Comparison of ENCODE assay signal across 26 cellular contexts in the genomic region with DNA sequence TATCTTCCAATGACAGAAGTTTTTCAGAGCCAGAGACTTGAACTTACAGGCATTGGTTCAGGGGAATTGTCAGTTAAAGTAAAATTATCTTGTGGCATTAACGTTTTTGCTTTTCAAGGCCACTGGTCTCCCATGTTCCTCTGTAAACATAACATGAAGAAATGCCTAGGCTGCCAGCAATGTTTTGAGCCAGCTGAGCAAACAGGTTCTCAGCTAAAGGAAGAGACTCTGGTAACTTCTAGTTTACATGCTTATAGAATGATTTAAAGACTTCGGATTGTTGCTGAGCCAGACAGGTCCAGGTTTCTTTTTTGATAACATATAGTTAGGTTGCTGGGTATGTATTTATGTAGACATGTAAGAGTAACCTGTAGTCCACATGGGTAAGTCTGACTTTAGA.
"Had no signal": no experiment of that assay in that cellular context is flagged by ENCODE, and none has a peak within 500 bp of the region (broad histone marks: within the 10 kb centered on the region; RNA-seq: fewer than 3 reads in every experiment).

No MANE protein-coding gene starts in this region.

- H3K27me3 ChIP-seq: right atrium auricular region, right lobe of liver, testis, thyroid gland, transverse colon, uterus had no signal

- H3K27ac ChIP-seq: lower lobe of right lung, parathyroid adenoma, right atrium auricular region, right lobe of liver, testis, thyroid gland, transverse colon, uterus had no signal

- H3K36me3 ChIP-seq: lower lobe of right lung, right atrium auricular region, right lobe of liver, thyroid gland, transverse colon, uterus had no signal

- DNase-seq: hippocampal formation; kidney glomerular epithelial cell; left cardiac atrium; left ventricle myocardium superior; lower lobe of right lung; mammary epithelial cell; mesenchymal stem cell; naive thymus-derived CD8-positive, alpha-beta T cell; nucleus accumbens; right lobe of liver; stimulated activated CD4-positive, alpha-beta T cell treated with anti-CD3 and anti-CD28 coated beads, Interleukin-1b, Interleukin-23, amount 100 ng/mL, for 48 hours; stimulated activated CD4-positive, alpha-beta T cell treated with anti-CD3 and anti-CD28 coated beads, Interleukin-2, amount 100 ng/mL, for 48 hours; stimulated activated CD4-positive, alpha-beta T cell treated with anti-CD3 and anti-CD28 coated beads, Interleukin-4, amount 100 ng/mL, for 4 hours; stimulated activated CD8-positive, alpha-beta memory T cell treated with anti-CD3 and anti-CD28 coated beads, Interleukin-4, amount 100 ng/mL, for 48 hours; stimulated activated naive CD4-positive, alpha-beta T cell treated with Interleukin-2 at 50 U/mL for 16 hours; stimulated activated naive CD8-positive, alpha-beta T cell treated with anti-CD3 and anti-CD28 coated beads, Interleukin-15, amount 100 ng/mL, for 72 hours; substantia nigra; testis; thyroid gland; transverse colon; uterus had no signal

- H3K4me3 ChIP-seq: lower lobe of right lung, right atrium auricular region, right lobe of liver, smooth muscle cell, testis, thyroid gland, transverse colon, uterus had no signal

- H3K4me1 ChIP-seq: lower lobe of right lung, parathyroid adenoma, right atrium auricular region, right lobe of liver, testis, thyroid gland, transverse colon, uterus had no signal

- ATAC-seq: left cardiac atrium; left lobe of liver; left ventricle myocardium superior; lower lobe of right lung; naive thymus-derived CD8-positive, alpha-beta T cell; right lobe of liver; stimulated activated memory B cell treated with anti-CD40 and anti-IgM and Interleukin-4, amounts not matched to agents 10 μg/mL and 1 μg/mL and 100 μg/mL, for 72 hours; stimulated activated naive CD8-positive, alpha-beta T cell treated with anti-CD3 and anti-CD28 coated beads, Interleukin-15, amount 100 ng/mL, for 72 hours had no signal

- H3K9me3 ChIP-seq: testis, thyroid gland, uterus had no signal
